In genomic region chr21:41419921-41420862, GRCh38 we compare ENCODE assay signal across 1 cellular context.
TF ChIP-seq lines count a peak whose summit lies in the region.

No MANE protein-coding gene starts in this region.

TF ChIP-seq in HEK293, 187 proteins besides CTCF, POLR2A, EP300 and RAD21 (continued from another document):
- TF ChIP-seq ZBTB11 (tag by site-specific recombination; conservative IDR thresholded peaks at IDR 0.05; ENCODE audit: low read depth) (0 out of 2 replicates have a peak, but pooled peaks have one; percentile 41), ZNF133 (tag by site-specific recombination; IDR thresholded peaks at IDR 0.05) (no peak), ZNF626 (tag by site-specific recombination; IDR thresholded peaks at IDR 0.05) (no peak), ZNF473 (tag by site-specific recombination; IDR thresholded peaks at IDR 0.05) (no peak), ZNF629 (tag by site-specific recombination; IDR thresholded peaks at IDR 0.05) (peak; percentile 35; the same call in 1 of the 2 replicates), ZNF660 (tag by site-specific recombination; IDR thresholded peaks at IDR 0.05) (no peak), ZNF10 (tag by site-specific recombination; IDR thresholded peaks at IDR 0.05) (0 out of 2 replicates have a peak, but pooled peaks have one; percentile 41), ZBTB44 (tag by site-specific recombination; IDR thresholded peaks at IDR 0.05) (peak; percentile 27; the same call in 1 of the 2 replicates), ZNF223 (tag by site-specific recombination; IDR thresholded peaks at IDR 0.05) (no peak), SP2 (tag by site-specific recombination; IDR thresholded peaks at IDR 0.05) (peak; percentile 75), FEZF1 (tag by site-specific recombination; IDR thresholded peaks at IDR 0.05) (no peak), PBX3 (CRISPR knock-in tag; IDR thresholded peaks at IDR 0.05) (no peak), ZNF239 (tag by site-specific recombination; IDR thresholded peaks at IDR 0.05) (no peak), ZNF791 (tag by site-specific recombination; IDR thresholded peaks at IDR 0.05) (no peak), SP7 (tag by site-specific recombination; IDR thresholded peaks at IDR 0.05) (no peak; the same call in 1 of the 2 replicates), WT1 (tag by site-specific recombination; IDR thresholded peaks at IDR 0.05) (no peak), ZBTB20 (tag by site-specific recombination; IDR thresholded peaks at IDR 0.05) (peak; percentile 77; the same call in 1 of the 2 replicates), ZNF423 (tag by site-specific recombination; IDR thresholded peaks at IDR 0.05) (peak; percentile 4; the same call in 1 of the 2 replicates), GLIS2 (tag by site-specific recombination; IDR thresholded peaks at IDR 0.05) (peak; percentile 5; the same call in 1 of the 2 replicates), GLIS1 (tag by site-specific recombination; IDR thresholded peaks at IDR 0.05) (peak; percentile 45; the same call in 1 of the 2 replicates)
- TF ChIP-seq, protein P1, sequence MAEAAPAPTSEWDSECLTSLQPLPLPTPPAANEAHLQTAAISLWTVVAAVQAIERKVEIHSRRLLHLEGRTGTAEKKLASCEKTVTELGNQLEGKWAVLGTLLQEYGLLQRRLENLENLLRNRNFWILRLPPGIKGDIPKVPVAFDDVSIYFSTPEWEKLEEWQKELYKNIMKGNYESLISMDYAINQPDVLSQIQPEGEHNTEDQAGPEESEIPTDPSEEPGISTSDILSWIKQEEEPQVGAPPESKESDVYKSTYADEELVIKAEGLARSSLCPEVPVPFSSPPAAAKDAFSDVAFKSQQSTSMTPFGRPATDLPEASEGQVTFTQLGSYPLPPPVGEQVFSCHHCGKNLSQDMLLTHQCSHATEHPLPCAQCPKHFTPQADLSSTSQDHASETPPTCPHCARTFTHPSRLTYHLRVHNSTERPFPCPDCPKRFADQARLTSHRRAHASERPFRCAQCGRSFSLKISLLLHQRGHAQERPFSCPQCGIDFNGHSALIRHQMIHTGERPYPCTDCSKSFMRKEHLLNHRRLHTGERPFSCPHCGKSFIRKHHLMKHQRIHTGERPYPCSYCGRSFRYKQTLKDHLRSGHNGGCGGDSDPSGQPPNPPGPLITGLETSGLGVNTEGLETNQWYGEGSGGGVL (tag by site-specific recombination; IDR thresholded peaks at IDR 0.05), result peak; percentile 41; the same call in 1 of the 2 replicates
- TF ChIP-seq, protein P2, sequence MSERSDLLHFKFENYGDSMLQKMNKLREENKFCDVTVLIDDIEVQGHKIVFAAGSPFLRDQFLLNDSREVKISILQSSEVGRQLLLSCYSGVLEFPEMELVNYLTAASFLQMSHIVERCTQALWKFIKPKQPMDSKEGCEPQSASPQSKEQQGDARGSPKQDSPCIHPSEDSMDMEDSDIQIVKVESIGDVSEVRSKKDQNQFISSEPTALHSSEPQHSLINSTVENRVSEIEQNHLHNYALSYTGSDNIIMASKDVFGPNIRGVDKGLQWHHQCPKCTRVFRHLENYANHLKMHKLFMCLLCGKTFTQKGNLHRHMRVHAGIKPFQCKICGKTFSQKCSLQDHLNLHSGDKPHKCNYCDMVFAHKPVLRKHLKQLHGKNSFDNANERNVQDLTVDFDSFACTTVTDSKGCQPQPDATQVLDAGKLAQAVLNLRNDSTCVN (tag by site-specific recombination; optimal IDR thresholded peaks at IDR 0.05), result peak; percentile 56
- TF ChIP-seq, protein P3, sequence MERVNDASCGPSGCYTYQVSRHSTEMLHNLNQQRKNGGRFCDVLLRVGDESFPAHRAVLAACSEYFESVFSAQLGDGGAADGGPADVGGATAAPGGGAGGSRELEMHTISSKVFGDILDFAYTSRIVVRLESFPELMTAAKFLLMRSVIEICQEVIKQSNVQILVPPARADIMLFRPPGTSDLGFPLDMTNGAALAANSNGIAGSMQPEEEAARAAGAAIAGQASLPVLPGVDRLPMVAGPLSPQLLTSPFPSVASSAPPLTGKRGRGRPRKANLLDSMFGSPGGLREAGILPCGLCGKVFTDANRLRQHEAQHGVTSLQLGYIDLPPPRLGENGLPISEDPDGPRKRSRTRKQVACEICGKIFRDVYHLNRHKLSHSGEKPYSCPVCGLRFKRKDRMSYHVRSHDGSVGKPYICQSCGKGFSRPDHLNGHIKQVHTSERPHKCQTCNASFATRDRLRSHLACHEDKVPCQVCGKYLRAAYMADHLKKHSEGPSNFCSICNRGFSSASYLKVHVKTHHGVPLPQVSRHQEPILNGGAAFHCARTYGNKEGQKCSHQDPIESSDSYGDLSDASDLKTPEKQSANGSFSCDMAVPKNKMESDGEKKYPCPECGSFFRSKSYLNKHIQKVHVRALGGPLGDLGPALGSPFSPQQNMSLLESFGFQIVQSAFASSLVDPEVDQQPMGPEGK (tag by site-specific recombination; IDR thresholded peaks at IDR 0.05), result peak; percentile 84
